In genomic region chr4:185101354-185101890, GRCh38 we compare ENCODE assay signal across 23 cellular contexts.
"Had no signal": no experiment of that assay in that cellular context is flagged by ENCODE, and none has a peak within 500 bp of the region (broad histone marks: within the 10 kb centered on the region; RNA-seq: fewer than 3 reads in every experiment).

No MANE protein-coding gene starts in this region.

- H2AFZ ChIP-seq: hepatocyte had no signal

- H3K79me2 ChIP-seq: hepatocyte had no signal

- FAIRE-seq: frontal cortex had no signal

- H3K27me3 ChIP-seq: body of pancreas, hepatocyte, upper lobe of left lung had no signal

- DNase-seq: activated B cell treated with CpG ODN at 0.5 μM for 24 hours; activated CD4-positive, alpha-beta T cell treated with anti-CD3 and anti-CD28 coated beads for 36 hours; activated CD4-positive, alpha-beta T cell treated with anti-CD3 and anti-CD28 coated beads, Interleukin-2, amount 50 U/mL, for 4 hours; activated CD8-positive, alpha-beta memory T cell treated with anti-CD3 and anti-CD28 coated beads, Interleukin-2, amount 50 U/mL, for 48 hours; activated effector memory CD4-positive, alpha-beta T cell treated with Interleukin-2 at 50 U/mL for 16 hours; activated naive CD4-positive, alpha-beta T cell treated with anti-CD3 and anti-CD28 coated beads for 36 hours; activated naive CD8-positive, alpha-beta T cell treated with anti-CD3 and anti-CD28 coated beads, Interleukin-2, amount 10 ng/mL, durations not matched to agents 7 days and 5 days; activated T-cell treated with anti-CD3 and anti-CD28 coated beads, Interleukin-2, amount 50 U/mL, for 48 hours; anterior cingulate cortex; body of pancreas; dermis blood vessel endothelial cell; effector CD8-positive, alpha-beta T cell; erythroblast; glutamatergic neuron; left ventricle myocardium inferior; mammary epithelial cell; natural killer cell; retina; stimulated activated CD4-positive, alpha-beta T cell treated with anti-CD3 and anti-CD28 coated beads, Interleukin-4, amount 100 ng/mL, for 4 hours; stimulated activated naive CD8-positive, alpha-beta T cell treated with anti-CD3 and anti-CD28 coated beads, Interleukin-15, Interleukin-2, amounts not matched to agents 100 U/mL and 50 U/mL, for 24 hours had no signal

- ATAC-seq: activated CD4-positive, alpha-beta T cell treated with anti-CD3 and anti-CD28 coated beads for 36 hours; body of pancreas; natural killer cell; stimulated activated naive CD8-positive, alpha-beta T cell treated with anti-CD3 and anti-CD28 coated beads, Interleukin-15, Interleukin-2, amounts not matched to agents 100 U/mL and 50 U/mL, for 24 hours had no signal

- H3K4me3 ChIP-seq: body of pancreas, hepatocyte, left ventricle myocardium inferior, upper lobe of left lung had no signal

- H3K27ac ChIP-seq: body of pancreas, hepatocyte, left ventricle myocardium inferior, upper lobe of left lung had no signal

- H3K4me2 ChIP-seq: hepatocyte had no signal

- H3K36me3 ChIP-seq: left ventricle myocardium inferior, upper lobe of left lung had no signal

- H3K9me3 ChIP-seq: body of pancreas, left ventricle myocardium inferior, upper lobe of left lung had no signal
